Comparison of ENCODE assay signal across 33 cellular contexts in the genomic region with DNA sequence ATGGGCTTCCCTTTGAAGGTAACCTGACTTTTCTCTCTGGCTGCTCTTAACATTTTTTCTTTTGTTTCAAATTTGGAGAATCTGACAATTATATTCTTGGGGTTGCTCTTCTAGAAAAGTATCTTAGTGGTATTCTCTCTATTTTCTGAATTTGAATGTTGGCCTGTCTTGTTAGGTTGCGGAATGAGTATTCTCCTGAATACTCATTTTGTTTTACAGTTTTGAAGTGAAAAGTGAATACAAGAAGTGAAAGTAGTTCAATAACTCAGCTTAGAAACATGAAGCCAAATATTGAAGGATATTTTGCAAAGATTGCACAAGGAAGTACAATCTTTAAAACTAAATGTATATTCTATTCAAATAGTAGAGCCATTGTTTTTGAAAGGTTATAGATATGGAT.
DNase-seq lines count a peak whose midpoint lies in the region; ATAC-seq, FAIRE-seq and TF ChIP-seq lines count a peak whose summit lies in the region.
"Had no signal": no experiment of that assay in that cellular context is flagged by ENCODE, and none has a peak within 500 bp of the region (broad histone marks: within the 10 kb centered on the region; RNA-seq: fewer than 3 reads in every experiment).

No MANE protein-coding gene starts in this region.

- no peak overlapping the region for H3K4ac ChIP-seq in mesenchymal stem cell (ENCODE audit: low read depth in 1 of 2, low read length in 2 of 2)

- no peak overlapping the region for H3K23ac ChIP-seq in mesenchymal stem cell (ENCODE audit: low read length in 2 of 2)

- no peaks in the 10 kb centered on the region for H3K79me1 ChIP-seq in mesenchymal stem cell (replicated peaks; ENCODE audit: low read length, poor library complexity, severe bottlenecking)

- H3K4me3 ChIP-seq in MG63: no peak overlapping the region
- no peak overlapping the region for H3K4me3 ChIP-seq in mesenchymal stem cell (ENCODE audit: insufficient read depth in 1 of 2, low read depth in 1 of 2, low read length in 2 of 2)
- no peak overlapping the region for H3K4me3 ChIP-seq in pancreas
- H3K4me3 ChIP-seq: adrenal gland, lower lobe of right lung, thoracic aorta, uterus had no signal

- DNase-seq in MG63 (no peak), foreskin keratinocyte (no peak), mesenchymal stem cell (no peak), pancreas (no peak)
- DNase-seq: activated CD8-positive, alpha-beta memory T cell treated with anti-CD3 and anti-CD28 coated beads for 24 hours; activated naive CD4-positive, alpha-beta T cell; activated T-cell treated with anti-CD3 and anti-CD28 coated beads, Interleukin-2, amount 50 U/mL, for 24 hours; adrenal gland; brain microvascular endothelial cell; DMS79; effector CD4-positive, alpha-beta T cell; GF-D8; GOT3; head of caudate nucleus; Karpas-422; kidney glomerular epithelial cell; lower lobe of right lung; MV-4-11; NCI-H146; NCI-H2171; NCI-H524 treated with DMSO at 0.1 percent for 48 hours; SK-N-SH; stimulated activated naive CD4-positive, alpha-beta T cell treated with Interleukin-2 at 50 U/mL for 16 hours; T-helper 17 cell; uterus had no signal

- H2BK15ac ChIP-seq in mesenchymal stem cell (ENCODE audit: low read depth, poor library complexity, severe bottlenecking): no peak overlapping the region

- FAIRE-seq in pancreas (lab: Jason Lieb, UNC): no peak

- no peak overlapping the region for H2BK12ac ChIP-seq in mesenchymal stem cell (ENCODE audit: low read length in 2 of 2)

- intact Hi-C loops in pancreas (cut with DNase I): no loop called here

- H3K27ac ChIP-seq in foreskin keratinocyte: no peak overlapping the region
- no peak overlapping the region for H3K27ac ChIP-seq in mesenchymal stem cell (ENCODE audit: low read length, poor library complexity, severe bottlenecking)
- no peak overlapping the region for H3K27ac ChIP-seq in pancreas
- H3K27ac ChIP-seq: adrenal gland, brain microvascular endothelial cell, epithelial cell of prostate, lower lobe of right lung, RWPE1, thoracic aorta, uterus had no signal

- WGBS in mesenchymal stem cell: 93% methylated on average over 1 of the region's 1 CpG
- 96 to 98% methylated on average over 1 of the region's 1 CpG for WGBS in pancreas, 2 donors

- H4K91ac ChIP-seq in mesenchymal stem cell (ENCODE audit: low read length): no peak overlapping the region

- no peak overlapping the region for H2BK120ac ChIP-seq in mesenchymal stem cell (ENCODE audit: low read depth, low read length)

- no peak overlapping the region for H3K18ac ChIP-seq in mesenchymal stem cell (ENCODE audit: low read depth in 1 of 2, low read length in 2 of 2)

- H2BK5ac ChIP-seq in mesenchymal stem cell (ENCODE audit: low read depth, low read length, poor library complexity, severe bottlenecking): no peak overlapping the region

- H3K4me2 ChIP-seq in mesenchymal stem cell (ENCODE audit: low read length, poor library complexity, severe bottlenecking): no peak overlapping the region
- H3K4me2 ChIP-seq: SK-N-SH had no signal

- H3K14ac ChIP-seq in mesenchymal stem cell (ENCODE audit: low read length in 2 of 2): no peak overlapping the region

- H3K27me3 ChIP-seq in MG63 (no peaks in the 10 kb centered on the region), foreskin keratinocyte (no peaks in the 10 kb centered on the region), mesenchymal stem cell (ENCODE audit: control insufficient read depth in 1 of 2, insufficient read depth in 1 of 2, low read length in 2 of 2) (no peaks in the 10 kb centered on the region), pancreas (no peaks in the 10 kb centered on the region)
- H3K27me3 ChIP-seq: adrenal gland, brain microvascular endothelial cell, uterus had no signal

- TF ChIP-seq CTCF in foreskin keratinocyte (conservative IDR thresholded peaks at IDR 0.05): no peak
- no peak for TF ChIP-seq CTCF in pancreas (IDR thresholded peaks at IDR 0.05)

- H3K9me3 ChIP-seq in MG63: no peaks in the 10 kb centered on the region
- no peaks in the 10 kb centered on the region for H3K9me3 ChIP-seq in mesenchymal stem cell (ENCODE audit: control insufficient read depth, low read length)
- no peaks in the 10 kb centered on the region for H3K9me3 ChIP-seq in pancreas
- H3K9me3 ChIP-seq: adrenal gland, lower lobe of right lung, SK-N-SH, thoracic aorta, uterus had no signal

- H2AK5ac ChIP-seq in mesenchymal stem cell (ENCODE audit: low read length, severe bottlenecking): no peak overlapping the region

- no peaks in the 10 kb centered on the region for H3K36me3 ChIP-seq in MG63
- H3K36me3 ChIP-seq in mesenchymal stem cell (ENCODE audit: control insufficient read depth in 1 of 2, insufficient read depth in 2 of 2, low read depth in 1 of 2, low read length in 2 of 2): no peaks in the 10 kb centered on the region
- H3K36me3 ChIP-seq in pancreas: no peaks in the 10 kb centered on the region
- H3K36me3 ChIP-seq: adrenal gland, brain microvascular endothelial cell, lower lobe of right lung, thoracic aorta, uterus had no signal

- peak; percentile 79 for ATAC-seq in GM18508 (IDR thresholded peaks at IDR 0.05; ENCODE audit: insufficient read depth, unreplicated experiment)
- ATAC-seq in GM19351 (IDR thresholded peaks at IDR 0.05; ENCODE audit: unreplicated experiment): peak; percentile 96
- peak; percentile 59 for ATAC-seq in HG02642 (IDR thresholded peaks at IDR 0.05; ENCODE audit: poor library complexity, unreplicated experiment)
- peak; percentile 88 for ATAC-seq in HG03442 (IDR thresholded peaks at IDR 0.05; ENCODE audit: unreplicated experiment)
- no peak for ATAC-seq in foreskin keratinocyte
- ATAC-seq in pancreas: no peak
- ATAC-seq: lower lobe of right lung, sciatic nerve, T-helper 17 cell had no signal

- H2AFZ ChIP-seq in mesenchymal stem cell (ENCODE audit: low read depth, low read length): no peak overlapping the region

- no peak overlapping the region for H3K9ac ChIP-seq in mesenchymal stem cell (ENCODE audit: low read length)
- H3K9ac ChIP-seq: SK-N-SH had no signal

- no peak overlapping the region for H4K8ac ChIP-seq in mesenchymal stem cell (ENCODE audit: low read length)

- H3K4me1 ChIP-seq in foreskin keratinocyte (no peaks in the 10 kb centered on the region), mesenchymal stem cell (ENCODE audit: control insufficient read depth, insufficient read depth, low read depth, low read length) (no peaks in the 10 kb centered on the region), pancreas (no peaks in the 10 kb centered on the region)
- H3K4me1 ChIP-seq: adrenal gland, lower lobe of right lung, uterus had no signal

Comparison
In these comparisons a context has a peak if more than half of its experiments do, and no peak if none do; other contexts are left out.
1. ATAC-seq: peak in GM18508 (single experiment), GM19351 (single experiment), HG02642 (single experiment) and HG03442 (single experiment); none in foreskin keratinocyte (single experiment) and pancreas (0 of 4).